ENCODE assay signal across 1 cellular context in the genomic region with DNA sequence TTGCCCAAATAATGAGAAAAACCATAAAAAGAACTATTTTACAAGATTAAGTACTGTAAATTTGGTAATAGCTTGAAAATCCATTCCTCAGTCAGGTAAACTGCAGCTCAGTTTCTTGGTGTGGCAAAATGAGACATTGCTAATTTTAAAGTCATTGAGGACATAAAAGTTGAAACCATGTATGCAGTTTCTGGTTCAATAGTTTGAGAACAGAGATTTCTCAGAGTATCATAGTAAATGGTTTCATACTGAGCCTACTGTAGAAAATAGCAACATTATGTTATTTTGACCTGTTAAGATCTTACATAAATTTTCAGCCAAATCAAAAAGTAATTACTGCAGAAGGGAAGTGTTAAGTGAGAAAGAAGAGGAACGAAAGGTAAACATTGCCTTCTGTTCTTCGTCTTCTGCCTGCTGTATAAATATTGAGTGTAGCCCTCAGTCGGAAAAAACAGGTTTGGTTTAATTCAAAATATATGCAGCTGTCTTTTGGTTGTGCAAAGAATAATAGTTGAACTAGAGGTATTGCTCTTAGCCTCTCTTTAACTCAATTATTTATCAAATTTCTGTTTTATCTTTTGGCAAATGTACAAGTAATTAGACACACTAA.
TF ChIP-seq lines count a peak whose summit lies in the region.

No MANE protein-coding gene starts in this region.

TF ChIP-seq in SK-N-SH, 30 proteins besides CTCF, POLR2A, EP300 and RAD21 (continued from another document):
- TF ChIP-seq, protein P1, sequence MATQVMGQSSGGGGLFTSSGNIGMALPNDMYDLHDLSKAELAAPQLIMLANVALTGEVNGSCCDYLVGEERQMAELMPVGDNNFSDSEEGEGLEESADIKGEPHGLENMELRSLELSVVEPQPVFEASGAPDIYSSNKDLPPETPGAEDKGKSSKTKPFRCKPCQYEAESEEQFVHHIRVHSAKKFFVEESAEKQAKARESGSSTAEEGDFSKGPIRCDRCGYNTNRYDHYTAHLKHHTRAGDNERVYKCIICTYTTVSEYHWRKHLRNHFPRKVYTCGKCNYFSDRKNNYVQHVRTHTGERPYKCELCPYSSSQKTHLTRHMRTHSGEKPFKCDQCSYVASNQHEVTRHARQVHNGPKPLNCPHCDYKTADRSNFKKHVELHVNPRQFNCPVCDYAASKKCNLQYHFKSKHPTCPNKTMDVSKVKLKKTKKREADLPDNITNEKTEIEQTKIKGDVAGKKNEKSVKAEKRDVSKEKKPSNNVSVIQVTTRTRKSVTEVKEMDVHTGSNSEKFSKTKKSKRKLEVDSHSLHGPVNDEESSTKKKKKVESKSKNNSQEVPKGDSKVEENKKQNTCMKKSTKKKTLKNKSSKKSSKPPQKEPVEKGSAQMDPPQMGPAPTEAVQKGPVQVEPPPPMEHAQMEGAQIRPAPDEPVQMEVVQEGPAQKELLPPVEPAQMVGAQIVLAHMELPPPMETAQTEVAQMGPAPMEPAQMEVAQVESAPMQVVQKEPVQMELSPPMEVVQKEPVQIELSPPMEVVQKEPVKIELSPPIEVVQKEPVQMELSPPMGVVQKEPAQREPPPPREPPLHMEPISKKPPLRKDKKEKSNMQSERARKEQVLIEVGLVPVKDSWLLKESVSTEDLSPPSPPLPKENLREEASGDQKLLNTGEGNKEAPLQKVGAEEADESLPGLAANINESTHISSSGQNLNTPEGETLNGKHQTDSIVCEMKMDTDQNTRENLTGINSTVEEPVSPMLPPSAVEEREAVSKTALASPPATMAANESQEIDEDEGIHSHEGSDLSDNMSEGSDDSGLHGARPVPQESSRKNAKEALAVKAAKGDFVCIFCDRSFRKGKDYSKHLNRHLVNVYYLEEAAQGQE (IDR thresholded peaks at IDR 0.05; ENCODE audit: low read depth, low read length), result no peak
- no peak for TF ChIP-seq GATA2 (CRISPR knock-in tag; IDR thresholded peaks at IDR 0.05)
- TF ChIP-seq MEF2A (IDR thresholded peaks at IDR 0.05; ENCODE audit: borderline replicate concordance, low read depth), result no peak
- no peak for TF ChIP-seq RCOR1 (IDR thresholded peaks at IDR 0.05; ENCODE audit: low read length)
